6 cellular contexts compared by ENCODE assay signal in the genomic region with DNA sequence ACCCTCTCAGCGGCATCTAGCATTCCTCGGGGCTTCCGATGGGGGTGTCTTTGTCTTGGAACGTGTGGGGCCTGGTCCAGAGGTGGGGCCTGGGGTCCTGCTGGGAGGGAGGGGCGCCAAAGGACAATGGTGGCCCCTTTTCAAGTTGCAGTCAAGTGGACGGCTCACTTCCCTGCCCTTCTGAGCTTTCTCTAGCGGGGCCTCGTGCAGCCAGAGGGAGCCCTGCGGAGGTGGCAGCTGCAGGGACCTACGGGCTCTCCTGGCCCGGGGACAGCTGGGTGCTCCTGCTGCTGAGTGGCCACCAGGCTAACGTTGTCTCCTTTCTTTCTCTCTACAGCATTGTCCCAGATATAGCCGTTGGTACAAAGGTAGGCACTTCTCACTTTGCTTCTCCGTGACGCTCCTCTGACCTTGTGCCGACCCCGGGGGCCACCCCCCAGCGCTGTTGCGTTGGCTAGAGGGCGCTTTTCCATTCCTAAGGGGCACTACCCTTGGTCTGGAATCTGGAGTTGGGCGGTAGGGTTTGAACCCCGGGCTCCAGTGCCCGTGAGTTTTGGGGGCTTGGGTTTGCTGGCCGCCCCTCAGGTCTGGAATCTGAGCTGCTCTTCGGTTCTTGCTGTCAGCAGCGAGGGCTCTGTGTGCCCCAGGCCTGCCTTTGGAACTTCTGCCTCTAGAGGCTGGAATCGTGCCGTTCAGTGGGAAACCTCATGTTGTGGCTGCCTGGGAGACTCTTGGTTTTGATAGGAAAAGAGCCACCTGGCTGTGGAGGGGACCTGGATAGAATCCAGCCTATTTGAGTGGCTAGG. TPM values are rescaled to one million over a fixed set of nuclear protein-coding genes. Genes with fewer than 3 reads are reported as not detected.
A peak's percentile ranks its signal among the peaks of the same experiment; 100 is the strongest.
DNase-seq lines count a peak whose midpoint lies in the region; ATAC-seq, FAIRE-seq and TF ChIP-seq lines count a peak whose summit lies in the region.

No MANE protein-coding gene starts in this region.

- H3K9me3 ChIP-seq in astrocyte (ENCODE audit: insufficient read depth, low read depth, low read length), result no peaks in the 10 kb centered on the region

- DNase-seq in SIG-M5 treated with dmso at 0.1 percent for 504 hours (lab: John Stamatoyannopoulos, UW; ENCODE audit: unreplicated experiment) (peak; percentile 41), SIG-M5 (lab: John Stamatoyannopoulos, UW) (no peak), astrocyte (ENCODE audit: low read depth) (peak; percentile 51), naive B cell (no peak)

- H3K4me1 Mint-ChIP-seq in astrocyte (ENCODE audit: low read depth, unreplicated experiment) (peaks cover 23% of the 10 kb centered on the region), naive B cell (peaks cover 34 to 44% (median 41%) of the 10 kb centered on the region in 3 donors)

- H3K27ac ChIP-seq in astrocyte (ENCODE audit: low read depth, low read length), result peak overlapping the region; percentile 70

- TF ChIP-seq CTCF in astrocyte (IDR thresholded peaks at IDR 0.05; ENCODE audit: insufficient read depth, low read depth, low read length), result peak; percentile 13

- H4K20me1 ChIP-seq in astrocyte (ENCODE audit: insufficient read depth, low read length), result peaks cover 64% of the 10 kb centered on the region

- peak overlapping the region; percentile 97 for H3K9ac ChIP-seq in astrocyte (ENCODE audit: low read length)

- H3K27me3 ChIP-seq in astrocyte (ENCODE audit: insufficient read depth, low read length), result no peaks in the 10 kb centered on the region

- peaks cover 65% of the 10 kb centered on the region for H3K79me2 ChIP-seq in astrocyte (ENCODE audit: insufficient read depth, low read length)

- peak overlapping the region; percentile 81 for H3K27ac Mint-ChIP-seq in astrocyte (ENCODE audit: unreplicated experiment)
- peak overlapping the region; percentile 72 to 94 (median 88) for H3K27ac Mint-ChIP-seq in naive B cell

- H3K36me3 Mint-ChIP-seq in astrocyte (ENCODE audit: low read depth, unreplicated experiment), result peaks cover 7% of the 10 kb centered on the region
- peaks cover 0 to 7% of the 10 kb centered on the region in 2 donors for H3K36me3 Mint-ChIP-seq in naive B cell

- peaks cover 37% of the 10 kb centered on the region for H3K4me1 ChIP-seq in astrocyte (ENCODE audit: insufficient read depth, low read length)

- peaks cover 19% of the 10 kb centered on the region for H3K36me3 ChIP-seq in astrocyte (ENCODE audit: insufficient read depth, low read length)

- no peak overlapping the region for H2AFZ ChIP-seq in astrocyte (ENCODE audit: low read depth, low read length)

- H3K9me3 Mint-ChIP-seq in astrocyte (ENCODE audit: unreplicated experiment), result no peaks in the 10 kb centered on the region
- H3K9me3 Mint-ChIP-seq in naive B cell, result no peaks in the 10 kb centered on the region

- no peak for ATAC-seq in naive B cell (ENCODE audit: low read depth in 2 of 2)
- ATAC-seq in HG03378 (IDR thresholded peaks at IDR 0.05; ENCODE audit: unreplicated experiment), result no peak
- no peak for ATAC-seq in GM18502 (IDR thresholded peaks at IDR 0.05; ENCODE audit: poor library complexity, unreplicated experiment)

- H3K27me3 Mint-ChIP-seq in astrocyte (ENCODE audit: low read depth, unreplicated experiment), result no peaks in the 10 kb centered on the region
- no peaks in the 10 kb centered on the region for H3K27me3 Mint-ChIP-seq in naive B cell

- H3K4me3 ChIP-seq in astrocyte (ENCODE audit: insufficient read depth, low read depth, low read length), result peak overlapping the region; percentile 98

- H3K4me3 Mint-ChIP-seq in astrocyte (ENCODE audit: unreplicated experiment) (peak overlapping the region; percentile 93), naive B cell (peak overlapping the region; percentile 84 to 93 (median 90))

- peak overlapping the region; percentile 91 for H3K4me2 ChIP-seq in astrocyte (ENCODE audit: low read length)

- FAIRE-seq in astrocyte (lab: Jason Lieb, UNC), result no peak

RNA-seq across cellular contexts. Expression of a gene that starts 2.0 kb away (rescaled TPM):
- total RNA-seq in astrocyte, result 366 and 386 TPM in 2 replicates
- 100 to 1,000 TPM in 5 of 6 donors, 10 to 100 TPM in 1; 70.5 to 209 (median 124) TPM for polyA plus RNA-seq in naive B cell (ENCODE audit: low read depth in 6 of 6)

RNA-seq across cellular contexts. Expression of a gene that starts 22.5 kb away (rescaled TPM):
- total RNA-seq in astrocyte, result 29.2 and 36.5 TPM in 2 replicates
- polyA plus RNA-seq in naive B cell (ENCODE audit: low read depth in 6 of 6), result not detected

RNA-seq across cellular contexts. Expression of a gene that starts 28.4 kb away (rescaled TPM):
- total RNA-seq in astrocyte, result 1.00 and 1.4 TPM in 2 replicates
- not detected for polyA plus RNA-seq in naive B cell (ENCODE audit: low read depth in 6 of 6)

RNA-seq across cellular contexts. Expression of a gene that starts 41.5 kb away (rescaled TPM):
- not detected in 2 replicates for total RNA-seq in astrocyte
- polyA plus RNA-seq in naive B cell (ENCODE audit: low read depth in 6 of 6), result not detected

RNA-seq across cellular contexts. Expression of a gene that starts 48.4 kb away (rescaled TPM):
- 0.36 and 0.43 TPM in 2 replicates for total RNA-seq in astrocyte
- not detected for polyA plus RNA-seq in naive B cell (ENCODE audit: low read depth in 6 of 6)

Comparison
In these comparisons a context has a peak if more than half of its experiments do, and no peak if none do; other contexts are left out.
1. DNase-seq: peak in SIG-M5 treated with dmso at 0.1 percent for 504 hours (single experiment) and astrocyte (single experiment); none in SIG-M5 (single experiment) and naive B cell (single experiment).